13 cellular contexts compared by ENCODE assay signal in genomic region chr10:117534321-117535044, GRCh38. TPM values are rescaled to one million over a fixed set of nuclear protein-coding genes. Genes with fewer than 3 reads are reported as not detected.
DNase-seq lines count a peak whose midpoint lies in the region; ATAC-seq, FAIRE-seq and TF ChIP-seq lines count a peak whose summit lies in the region.
"Had no signal": no experiment of that assay in that cellular context is flagged by ENCODE, and none has a peak within 500 bp of the region (broad histone marks: within the 10 kb centered on the region; RNA-seq: fewer than 3 reads in every experiment).

No MANE protein-coding gene starts in this region.

- no peak overlapping the region for H3K9ac ChIP-seq in astrocyte (ENCODE audit: low read length)

- H3K4me2 ChIP-seq in astrocyte (ENCODE audit: low read length), result peak overlapping the region; percentile 76

- peaks cover 8% of the 10 kb centered on the region for H3K9me3 Mint-ChIP-seq in astrocyte (ENCODE audit: unreplicated experiment)
- H3K9me3 Mint-ChIP-seq: activated T-cell treated with anti-CD3 and anti-CD28 coated beads, Interleukin-2, amount 50 U/mL, for 4 hours had no signal

- H3K27me3 ChIP-seq in astrocyte (ENCODE audit: insufficient read depth, low read length), result peaks cover 85% of the 10 kb centered on the region
- peaks cover 3% of the 10 kb centered on the region for H3K27me3 ChIP-seq in vagina
- H3K27me3 ChIP-seq in spleen (replicated peaks in 1 of 7), result peaks cover 19 to 100% (median 87%) of the 10 kb centered on the region in 7 donors

- intact Hi-C loops in cardiac septum (cut with DNase I) (no loop called here), Right ventricle myocardium inferior (cut with DNase I) (loop anchor here (10.0 kb wide), 1 partner anchor 570 kb away; no protein-coding TSS in a partner anchor), vagina (cut with DNase I) (loop anchor here (10.0 kb wide), 1 partner anchor 710 kb away; no protein-coding TSS in a partner anchor), spleen (cut with DNase I; ENCODE audit: low total_unique reads) (no loop called here)

- H3K4me1 ChIP-seq in astrocyte (ENCODE audit: insufficient read depth, low read length) (peaks cover 2% of the 10 kb centered on the region), vagina (peaks cover 41% of the 10 kb centered on the region), spleen (peaks cover 4 to 58% (median 32%) of the 10 kb centered on the region in 6 donors)
- H3K4me1 ChIP-seq: BE2C had no signal

- no peaks in the 10 kb centered on the region for H3K36me3 Mint-ChIP-seq in astrocyte (ENCODE audit: low read depth, unreplicated experiment)

- WGBS in spleen, 5 donors, result 4 to 9% (median 6%) methylated on average over 35 to 61 of the region's 61 CpGs

- H3K9me3 ChIP-seq in astrocyte (ENCODE audit: insufficient read depth, low read depth, low read length) (peaks cover 2% of the 10 kb centered on the region), vagina (no peaks in the 10 kb centered on the region), spleen (no peaks in the 10 kb centered on the region)
- H3K9me3 ChIP-seq: BE2C had no signal

- H3K79me2 ChIP-seq in astrocyte (ENCODE audit: insufficient read depth, low read length), result peaks cover 9% of the 10 kb centered on the region

- TF ChIP-seq CTCF in astrocyte (IDR thresholded peaks at IDR 0.05; ENCODE audit: insufficient read depth, low read depth, low read length) (no peak), vagina (IDR thresholded peaks at IDR 0.05) (no peak), spleen (IDR thresholded peaks at IDR 0.05 in 8 of 11, conservative IDR thresholded peaks at IDR 0.05 in 3 of 11) (no peak)

- H2AFZ ChIP-seq in astrocyte (ENCODE audit: low read depth, low read length), result no peak overlapping the region

- H3K4me1 Mint-ChIP-seq in astrocyte (ENCODE audit: low read depth, unreplicated experiment), result peaks cover 2% of the 10 kb centered on the region

- H3K27ac ChIP-seq in astrocyte (ENCODE audit: low read depth, low read length), result no peak overlapping the region
- H3K27ac ChIP-seq in vagina, result peak overlapping the region; percentile 66
- H3K27ac ChIP-seq in spleen, result no peak overlapping the region

- H3K27me3 Mint-ChIP-seq in astrocyte (ENCODE audit: low read depth, unreplicated experiment), result peaks cover 79% of the 10 kb centered on the region

- H3K27ac Mint-ChIP-seq in astrocyte (ENCODE audit: unreplicated experiment), result no peak overlapping the region

- H4K20me1 ChIP-seq in astrocyte (ENCODE audit: insufficient read depth, low read length), result no peaks in the 10 kb centered on the region

- H3K36me3 ChIP-seq in astrocyte (ENCODE audit: insufficient read depth, low read length) (no peaks in the 10 kb centered on the region), vagina (no peaks in the 10 kb centered on the region), spleen (no peaks in the 10 kb centered on the region)
- H3K36me3 ChIP-seq: BE2C had no signal

- H3K4me3 ChIP-seq in astrocyte (ENCODE audit: insufficient read depth, low read depth, low read length) (no peak overlapping the region), vagina (peak overlapping the region; percentile 30 to 35), spleen (peak overlapping the region in 2 of 8 donors; percentile 9 to 50)

- no peak for ATAC-seq in Right ventricle myocardium inferior
- ATAC-seq: activated T-cell treated with anti-CD3 and anti-CD28 coated beads, Interleukin-2, amount 50 U/mL, for 4 hours; left lobe of liver had no signal

- H3K4me3 Mint-ChIP-seq in astrocyte (ENCODE audit: unreplicated experiment), result no peak overlapping the region
- H3K4me3 Mint-ChIP-seq: activated T-cell treated with anti-CD3 and anti-CD28 coated beads, Interleukin-2, amount 50 U/mL, for 4 hours had no signal

- FAIRE-seq in astrocyte (lab: Jason Lieb, UNC), result no peak
- FAIRE-seq: bronchial epithelial cell, RCC 7860 had no signal

- DNase-seq in cardiac septum (ENCODE audit: low spot score), result peak; percentile 57
- DNase-seq in Right ventricle myocardium inferior (ENCODE audit: missing footprints), result no peak
- no peak for DNase-seq in astrocyte (ENCODE audit: low read depth)
- peak; percentile 84 for DNase-seq in mesenteric fat pad (ENCODE audit: low spot score)
- DNase-seq in vagina (ENCODE audit: extremely low spot score in 2 of 2), result no peak
- DNase-seq in central memory CD4-positive, alpha-beta T cell, result no peak
- DNase-seq in spleen, result no peak
- DNase-seq in GM19240 (ENCODE audit: insufficient read length, low spot score), result no peak
- DNase-seq: activated T-cell treated with anti-CD3 and anti-CD28 coated beads, Interleukin-2, amount 50 U/mL, for 4 hours; BE2C had no signal

- TF ChIP-seq POLR2A in vagina (IDR thresholded peaks at IDR 0.05), result no peak
- no peak for TF ChIP-seq POLR2A in spleen (IDR thresholded peaks at IDR 0.05)

RNA-seq across cellular contexts. Expression of gene EMX2, which starts 8.1 kb away (rescaled TPM):
- total RNA-seq in cardiac septum (0.19 TPM), Right ventricle myocardium inferior (not detected), astrocyte (not detected in 2 replicates), mesenteric fat pad (2.4 TPM), vagina (0.74 TPM), spleen (not detected)
- polyA plus RNA-seq in spleen, result under 1 TPM in 1 of 3 donors, not detected in 2; 0.06 TPM
- total RNA-seq: activated T-cell treated with anti-CD3 and anti-CD28 coated beads, Interleukin-2, amount 50 U/mL, for 4 hours; bronchial epithelial cell; left lobe of liver had no signal

Comparison
In these comparisons a context has a peak if more than half of its experiments do, and no peak if none do; other contexts are left out.
1. DNase-seq: peak in cardiac septum (single experiment) and mesenteric fat pad (single experiment); none in Right ventricle myocardium inferior (single experiment), astrocyte (single experiment), vagina (0 of 2), central memory CD4-positive, alpha-beta T cell (single experiment), spleen (single experiment) and GM19240 (single experiment).
2. intact Hi-C loops: an anchor here in Right ventricle myocardium inferior (10.0 kb wide) and vagina (10.0 kb wide); none called in cardiac septum and spleen.